8 cellular contexts compared by ENCODE assay signal in genomic region chr13:62119739-62120700, GRCh38.
DNase-seq lines count a peak whose midpoint lies in the region; ATAC-seq and TF ChIP-seq lines count a peak whose summit lies in the region.

No MANE protein-coding gene starts in this region.

- POLR2A ChIA-PET in RWPE1 (lab: Yijun Ruan, JAX; ENCODE audit: low non-redundant PET): no interaction called here
- POLR2A ChIA-PET in CD8-positive, alpha-beta T cell (lab: Charles Lee): no interaction called here

- no peak overlapping the region for H3K27ac ChIP-seq in RWPE1
- no peak overlapping the region for H3K27ac ChIP-seq in CD8-positive, alpha-beta T cell (ENCODE audit: low read depth, low read length)

- H3K36me3 Mint-ChIP-seq in activated CD8-positive, alpha-beta memory T cell treated with anti-CD3 and anti-CD28 coated beads, Interleukin-2, amount 10 ng/mL, durations not matched to agents 7 days and 5 days: no peaks in the 10 kb centered on the region
- H3K36me3 Mint-ChIP-seq in CD8-positive, alpha-beta T cell: no peaks in the 10 kb centered on the region

- intact Hi-C loops in CD8-positive, alpha-beta T cell (cut with DNase I, micrococcal nuclease): no loop called here

- no peaks in the 10 kb centered on the region for H3K27me3 ChIP-seq in CD8-positive, alpha-beta T cell (ENCODE audit: insufficient read depth, low read length)

- DNase-seq in DMS114 treated with DMSO at 0.1 percent for 48 hours (lab: John Stamatoyannopoulos, UW; ENCODE audit: unreplicated experiment) (peak; percentile 28), RWPE1 (ENCODE audit: low spot score) (peak; percentile 18), inferior parietal cortex (ENCODE audit: extremely low spot score) (peak; percentile 47)
- no peak for DNase-seq in activated CD8-positive, alpha-beta memory T cell treated with anti-CD3 and anti-CD28 coated beads, Interleukin-2, amount 10 ng/mL, durations not matched to agents 7 days and 5 days
- no peak for DNase-seq in CD8-positive, alpha-beta T cell
- DNase-seq in activated T-cell treated with anti-CD3 and anti-CD28 coated beads, Interleukin-2, amount 50 U/mL, for 48 hours: no peak

- H3K9me3 ChIP-seq in CD8-positive, alpha-beta T cell (ENCODE audit: low read length): no peaks in the 10 kb centered on the region

- no peaks in the 10 kb centered on the region for H3K4me1 ChIP-seq in CD8-positive, alpha-beta T cell (ENCODE audit: insufficient read depth, low read length)

- H3K4me3 Mint-ChIP-seq in activated CD8-positive, alpha-beta memory T cell treated with anti-CD3 and anti-CD28 coated beads, Interleukin-2, amount 10 ng/mL, durations not matched to agents 7 days and 5 days: no peak overlapping the region
- no peak overlapping the region for H3K4me3 Mint-ChIP-seq in CD8-positive, alpha-beta T cell

- peak; percentile 55 for TF ChIP-seq CTCF in RWPE1 (conservative IDR thresholded peaks at IDR 0.05; ENCODE audit: low read depth)
- TF ChIP-seq CTCF in CD8-positive, alpha-beta T cell (IDR thresholded peaks at IDR 0.05): no peak

- H3K4me1 Mint-ChIP-seq in activated CD8-positive, alpha-beta memory T cell treated with anti-CD3 and anti-CD28 coated beads, Interleukin-2, amount 10 ng/mL, durations not matched to agents 7 days and 5 days: no peaks in the 10 kb centered on the region
- no peaks in the 10 kb centered on the region for H3K4me1 Mint-ChIP-seq in CD8-positive, alpha-beta T cell (ENCODE audit: low read depth)

- no peak overlapping the region for H3K4me3 ChIP-seq in CD8-positive, alpha-beta T cell (ENCODE audit: low read depth, low read length)

- no peaks in the 10 kb centered on the region for H3K9me3 Mint-ChIP-seq in activated CD8-positive, alpha-beta memory T cell treated with anti-CD3 and anti-CD28 coated beads, Interleukin-2, amount 10 ng/mL, durations not matched to agents 7 days and 5 days (ENCODE audit: low read depth)
- peaks cover 2% of the 10 kb centered on the region for H3K9me3 Mint-ChIP-seq in CD8-positive, alpha-beta T cell

- CTCF ChIA-PET in RWPE1 (lab: Yijun Ruan, JAX): interaction anchor here (0.5 to 0.7 kb wide), 9 partner anchors 12 to 1344 kb away, joined by 3 to 5 read pairs (median 3); no protein-coding TSS in a partner anchor
- CTCF ChIA-PET in activated CD8-positive, alpha-beta memory T cell treated with anti-CD3 and anti-CD28 coated beads, Interleukin-2, amount 10 ng/mL, durations not matched to agents 7 days and 5 days (lab: Charles Lee): no interaction called here
- CTCF ChIA-PET in CD8-positive, alpha-beta T cell (lab: Charles Lee): no interaction called here

- H3K36me3 ChIP-seq in CD8-positive, alpha-beta T cell (ENCODE audit: insufficient read depth, low read length): no peaks in the 10 kb centered on the region

- no peaks in the 10 kb centered on the region for H3K27me3 Mint-ChIP-seq in activated CD8-positive, alpha-beta memory T cell treated with anti-CD3 and anti-CD28 coated beads, Interleukin-2, amount 10 ng/mL, durations not matched to agents 7 days and 5 days
- H3K27me3 Mint-ChIP-seq in CD8-positive, alpha-beta T cell (ENCODE audit: low read depth): no peaks in the 10 kb centered on the region

- no peak overlapping the region for H3K27ac Mint-ChIP-seq in activated CD8-positive, alpha-beta memory T cell treated with anti-CD3 and anti-CD28 coated beads, Interleukin-2, amount 10 ng/mL, durations not matched to agents 7 days and 5 days
- H3K27ac Mint-ChIP-seq in CD8-positive, alpha-beta T cell: no peak overlapping the region

- ATAC-seq in HG03378 (IDR thresholded peaks at IDR 0.05; ENCODE audit: unreplicated experiment) (peak; percentile 63), HG03460 (IDR thresholded peaks at IDR 0.05; ENCODE audit: unreplicated experiment) (no peak)
- no peak for ATAC-seq in activated CD8-positive, alpha-beta memory T cell treated with anti-CD3 and anti-CD28 coated beads, Interleukin-2, amount 10 ng/mL, durations not matched to agents 7 days and 5 days
- ATAC-seq in CD8-positive, alpha-beta T cell: no peak

Comparison
In these comparisons a context has a peak if more than half of its experiments do, and no peak if none do; other contexts are left out.
1. DNase-seq: peak in DMS114 treated with DMSO at 0.1 percent for 48 hours (single experiment), RWPE1 (single experiment) and inferior parietal cortex (single experiment); none in activated CD8-positive, alpha-beta memory T cell treated with anti-CD3 and anti-CD28 coated beads, Interleukin-2, amount 10 ng/mL, durations not matched to agents 7 days and 5 days (single experiment), CD8-positive, alpha-beta T cell (0 of 7) and activated T-cell treated with anti-CD3 and anti-CD28 coated beads, Interleukin-2, amount 50 U/mL, for 48 hours (0 of 2).